ENCODE assay signal across 9 cellular contexts in the genomic region with DNA sequence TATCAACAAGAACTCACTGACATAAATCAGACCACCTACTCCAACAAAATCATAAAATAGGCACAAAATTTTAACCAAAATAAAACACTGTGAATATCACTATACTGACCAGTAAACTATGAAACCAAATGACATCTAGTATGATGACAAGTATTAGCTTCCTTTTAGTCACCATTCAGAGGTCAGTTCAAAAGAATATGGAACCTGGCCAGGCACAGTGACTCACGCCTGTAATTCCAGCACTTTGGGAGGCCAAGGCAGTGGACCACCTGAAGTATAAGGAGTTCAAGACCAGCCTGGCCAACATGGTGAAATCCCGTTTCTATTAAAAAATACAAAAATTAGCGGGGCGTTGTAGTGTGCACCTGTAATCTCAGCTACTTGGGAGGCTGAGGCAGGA.
A peak's percentile ranks its signal among the peaks of the same experiment; 100 is the strongest.
DNase-seq lines count a peak whose midpoint lies in the region; ATAC-seq and TF ChIP-seq lines count a peak whose summit lies in the region.
"Had no signal": no experiment of that assay in that cellular context is flagged by ENCODE, and none has a peak within 500 bp of the region (broad histone marks: within the 10 kb centered on the region; RNA-seq: fewer than 3 reads in every experiment).

No MANE protein-coding gene starts in this region.

- 72 to 82% (median 78%) methylated on average over 4 of the region's 4 CpGs for WGBS in adrenal gland, 4 donors

- peaks cover 8 to 26% of the 10 kb centered on the region in 2 experiments; a peak in 3 of 4 replicates for H3K4me1 ChIP-seq in HCT116 (ENCODE audit: control insufficient read depth in 1 of 2, insufficient read depth in 2 of 2, low read length in 2 of 2)
- peaks cover 0 to 12% of the 10 kb centered on the region in 2 donors for H3K4me1 ChIP-seq in adrenal gland (replicated peaks in 1 of 2)

- H3K4me2 ChIP-seq in HCT116 (ENCODE audit: low read length) = peak overlapping the region; percentile 38

- no peaks in the 10 kb centered on the region for H4K20me1 ChIP-seq in HCT116 (ENCODE audit: insufficient read depth)

- peaks cover 63% of the 10 kb centered on the region for H3K79me2 ChIP-seq in HCT116 (ENCODE audit: insufficient read depth, low read length)

- DNase-seq in AG08396 (ENCODE audit: low spot score) = peak; percentile 13
- DNase-seq in HCT116 (ENCODE audit: low read depth, low spot score) = peak; percentile 57
- peak; percentile 49 to 79 (median 69) for DNase-seq in adrenal gland
- peak; percentile 68 to 82 for DNase-seq in foreskin fibroblast
- DNase-seq in activated CD8-positive, alpha-beta memory T cell treated with anti-CD3 and anti-CD28 coated beads, Interleukin-2, amount 50 U/mL, for 48 hours = no peak
- DNase-seq in HEK293T (ENCODE audit: extremely low spot score) = no peak
- DNase-seq in DMS79 treated with DMSO at 0.1 percent for 48 hours (lab: John Stamatoyannopoulos, UW) = no peak
- no peak for DNase-seq in NCI-H510A (lab: John Stamatoyannopoulos, UW)

- TF ChIP-seq CTCF in HCT116 (IDR thresholded peaks at IDR 0.05 in 2 of 3, conservative IDR thresholded peaks at IDR 0.05 in 1 of 3; ENCODE audit: borderline replicate concordance in 1 of 3, insufficient read depth in 1 of 3, low read depth in 2 of 3, low read length in 2 of 3) (no peak), adrenal gland (IDR thresholded peaks at IDR 0.05) (no peak), foreskin fibroblast (IDR thresholded peaks at IDR 0.05; ENCODE audit: low read depth, low read length) (no peak)

- TF ChIP-seq RAD21 in HCT116 (IDR thresholded peaks at IDR 0.05; ENCODE audit: low read depth) = no peak

- POLR2A ChIA-PET in HCT116 (lab: Charles Lee) = no interaction called here
- POLR2A ChIA-PET in HEK293T (lab: Yijun Ruan, JAX) = no interaction called here

- RAD21 ChIA-PET in HCT116 (lab: Charles Lee; ENCODE audit: low non-redundant PET in 1 of 2, low total read pairs in 2 of 2, uncharacterized antibody in 2 of 2, unreplicated experiment in 2 of 2) = no interaction called here

- no peaks in the 10 kb centered on the region for H3K9me2 ChIP-seq in HCT116 (ENCODE audit: insufficient read depth)

- H3K9ac ChIP-seq in HCT116 (ENCODE audit: low read length) = no peak overlapping the region

- peak; percentile 78 for ATAC-seq in HCT116

- no peak overlapping the region for H2AFZ ChIP-seq in HCT116 (ENCODE audit: low read depth, low read length, poor library complexity, severe bottlenecking)

- intact Hi-C loops in HCT116 (cut with micrococcal nuclease) = no loop called here
- intact Hi-C loops in adrenal gland (cut with DNase I) = no loop called here

- H3K27me3 ChIP-seq in HCT116 (ENCODE audit: insufficient read depth, low read length) = no peaks in the 10 kb centered on the region
- no peaks in the 10 kb centered on the region for H3K27me3 ChIP-seq in adrenal gland

- H3K36me3 ChIP-seq in HCT116 (ENCODE audit: control insufficient read depth in 1 of 2, insufficient read depth in 2 of 2, low read length in 2 of 2) = peaks cover 13 to 30% of the 10 kb centered on the region in 2 experiments; a peak in 3 of 4 replicates
- peaks cover 0 to 28% of the 10 kb centered on the region in 2 donors for H3K36me3 ChIP-seq in adrenal gland (replicated peaks in 1 of 2)

- H3K9me3 ChIP-seq in HCT116 (ENCODE audit: control insufficient read depth in 1 of 2, insufficient read depth in 1 of 2, low read depth in 1 of 2, low read length in 2 of 2) = no peaks in the 10 kb centered on the region
- no peaks in the 10 kb centered on the region for H3K9me3 ChIP-seq in adrenal gland (replicated peaks in 1 of 3)

- H3K4me3 ChIP-seq in HCT116 (replicated peaks in 1 of 2; ENCODE audit: low read depth in 1 of 2, low read length in 2 of 2) (no peak overlapping the region), adrenal gland (no peak overlapping the region), foreskin fibroblast (ENCODE audit: low read depth in 1 of 2, low read length in 2 of 2) (no peak overlapping the region)
- H3K4me3 ChIP-seq: coronary artery had no signal

- BruUV-seq in HCT116 (replicated peaks; lab: Mats Ljungman, UMichigan) = no TSS peak

- TF ChIP-seq POLR2A in HCT116 (IDR thresholded peaks at IDR 0.05; ENCODE audit: borderline replicate concordance, extremely low read depth, insufficient read depth, insufficient read length) (no peak), adrenal gland (IDR thresholded peaks at IDR 0.05) (no peak)

- CTCF ChIA-PET in HCT116 (lab: Charles Lee) (no interaction called here), HEK293T (lab: Yijun Ruan, JAX) (no interaction called here)

- no peak overlapping the region for H3K27ac ChIP-seq in HCT116 (ENCODE audit: low read depth, low read length)
- H3K27ac ChIP-seq in adrenal gland = peak overlapping the region in 1 of 5 donors; percentile 60
- H3K27ac ChIP-seq: coronary artery had no signal

TF ChIP-seq in HCT116, 20 proteins besides CTCF, POLR2A, EP300 and RAD21 (continues in another document):
- TF ChIP-seq SIN3A (IDR thresholded peaks at IDR 0.05; ENCODE audit: low read depth) (no peak), CEBPB (IDR thresholded peaks at IDR 0.05; ENCODE audit: low read depth) (0 out of 2 replicates have a peak, but pooled peaks have one; percentile 38), ZFX (IDR thresholded peaks at IDR 0.05) (no peak), EZH2phosphoT487 (IDR thresholded peaks at IDR 0.05; ENCODE audit: borderline replicate concordance) (no peak), TCF7L2 (IDR thresholded peaks at IDR 0.05; ENCODE audit: borderline replicate concordance, extremely low read depth, insufficient read depth, insufficient read length) (no peak)
- TF ChIP-seq, protein P1, sequence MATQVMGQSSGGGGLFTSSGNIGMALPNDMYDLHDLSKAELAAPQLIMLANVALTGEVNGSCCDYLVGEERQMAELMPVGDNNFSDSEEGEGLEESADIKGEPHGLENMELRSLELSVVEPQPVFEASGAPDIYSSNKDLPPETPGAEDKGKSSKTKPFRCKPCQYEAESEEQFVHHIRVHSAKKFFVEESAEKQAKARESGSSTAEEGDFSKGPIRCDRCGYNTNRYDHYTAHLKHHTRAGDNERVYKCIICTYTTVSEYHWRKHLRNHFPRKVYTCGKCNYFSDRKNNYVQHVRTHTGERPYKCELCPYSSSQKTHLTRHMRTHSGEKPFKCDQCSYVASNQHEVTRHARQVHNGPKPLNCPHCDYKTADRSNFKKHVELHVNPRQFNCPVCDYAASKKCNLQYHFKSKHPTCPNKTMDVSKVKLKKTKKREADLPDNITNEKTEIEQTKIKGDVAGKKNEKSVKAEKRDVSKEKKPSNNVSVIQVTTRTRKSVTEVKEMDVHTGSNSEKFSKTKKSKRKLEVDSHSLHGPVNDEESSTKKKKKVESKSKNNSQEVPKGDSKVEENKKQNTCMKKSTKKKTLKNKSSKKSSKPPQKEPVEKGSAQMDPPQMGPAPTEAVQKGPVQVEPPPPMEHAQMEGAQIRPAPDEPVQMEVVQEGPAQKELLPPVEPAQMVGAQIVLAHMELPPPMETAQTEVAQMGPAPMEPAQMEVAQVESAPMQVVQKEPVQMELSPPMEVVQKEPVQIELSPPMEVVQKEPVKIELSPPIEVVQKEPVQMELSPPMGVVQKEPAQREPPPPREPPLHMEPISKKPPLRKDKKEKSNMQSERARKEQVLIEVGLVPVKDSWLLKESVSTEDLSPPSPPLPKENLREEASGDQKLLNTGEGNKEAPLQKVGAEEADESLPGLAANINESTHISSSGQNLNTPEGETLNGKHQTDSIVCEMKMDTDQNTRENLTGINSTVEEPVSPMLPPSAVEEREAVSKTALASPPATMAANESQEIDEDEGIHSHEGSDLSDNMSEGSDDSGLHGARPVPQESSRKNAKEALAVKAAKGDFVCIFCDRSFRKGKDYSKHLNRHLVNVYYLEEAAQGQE (IDR thresholded peaks at IDR 0.05; ENCODE audit: low read depth) = no peak

TF ChIP-seq in HEK293T, 16 proteins besides CTCF, POLR2A, EP300 and RAD21:
- no peak for TF ChIP-seq NFRKB (IDR thresholded peaks at IDR 0.05)
- TF ChIP-seq SUZ12 (IDR thresholded peaks at IDR 0.05) = no peak
- TF ChIP-seq CTBP1 (IDR thresholded peaks at IDR 0.05; ENCODE audit: borderline replicate concordance) = no peak
- TF ChIP-seq BHLHE40 (IDR thresholded peaks at IDR 0.05; ENCODE audit: borderline replicate concordance) = no peak
- TF ChIP-seq ELF4 (IDR thresholded peaks at IDR 0.05) = no peak
- no peak for TF ChIP-seq FOXK2 (IDR thresholded peaks at IDR 0.05)
- TF ChIP-seq, protein P2, sequence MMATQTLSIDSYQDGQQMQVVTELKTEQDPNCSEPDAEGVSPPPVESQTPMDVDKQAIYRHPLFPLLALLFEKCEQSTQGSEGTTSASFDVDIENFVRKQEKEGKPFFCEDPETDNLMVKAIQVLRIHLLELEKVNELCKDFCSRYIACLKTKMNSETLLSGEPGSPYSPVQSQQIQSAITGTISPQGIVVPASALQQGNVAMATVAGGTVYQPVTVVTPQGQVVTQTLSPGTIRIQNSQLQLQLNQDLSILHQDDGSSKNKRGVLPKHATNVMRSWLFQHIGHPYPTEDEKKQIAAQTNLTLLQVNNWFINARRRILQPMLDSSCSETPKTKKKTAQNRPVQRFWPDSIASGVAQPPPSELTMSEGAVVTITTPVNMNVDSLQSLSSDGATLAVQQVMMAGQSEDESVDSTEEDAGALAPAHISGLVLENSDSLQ (IDR thresholded peaks at IDR 0.05) = no peak
- no peak for TF ChIP-seq FOXA1 (IDR thresholded peaks at IDR 0.05)
- no peak for TF ChIP-seq TARDBP (IDR thresholded peaks at IDR 0.05)
- TF ChIP-seq L3MBTL2 (conservative IDR thresholded peaks at IDR 0.05) = no peak
- no peak for TF ChIP-seq LEF1 (IDR thresholded peaks at IDR 0.05; ENCODE audit: borderline replicate concordance)
- TF ChIP-seq SP1 (IDR thresholded peaks at IDR 0.05) = no peak
- no peak for TF ChIP-seq HDGF (IDR thresholded peaks at IDR 0.05; ENCODE audit: borderline replicate concordance)
- TF ChIP-seq ZNF384 (IDR thresholded peaks at IDR 0.05) = no peak
- TF ChIP-seq FOXM1 (IDR thresholded peaks at IDR 0.05; ENCODE audit: borderline replicate concordance) = no peak

Comparison
In these comparisons a context has a peak if more than half of its experiments do, and no peak if none do; other contexts are left out.
1. DNase-seq: peak in AG08396 (single experiment), HCT116 (single experiment), adrenal gland (7 of 7) and foreskin fibroblast (2 of 2); none in activated CD8-positive, alpha-beta memory T cell treated with anti-CD3 and anti-CD28 coated beads, Interleukin-2, amount 50 U/mL, for 48 hours (single experiment), HEK293T (single experiment), DMS79 treated with DMSO at 0.1 percent for 48 hours (single experiment) and NCI-H510A (single experiment).